ENCODE assay signal across 1 cellular context in the genomic region with DNA sequence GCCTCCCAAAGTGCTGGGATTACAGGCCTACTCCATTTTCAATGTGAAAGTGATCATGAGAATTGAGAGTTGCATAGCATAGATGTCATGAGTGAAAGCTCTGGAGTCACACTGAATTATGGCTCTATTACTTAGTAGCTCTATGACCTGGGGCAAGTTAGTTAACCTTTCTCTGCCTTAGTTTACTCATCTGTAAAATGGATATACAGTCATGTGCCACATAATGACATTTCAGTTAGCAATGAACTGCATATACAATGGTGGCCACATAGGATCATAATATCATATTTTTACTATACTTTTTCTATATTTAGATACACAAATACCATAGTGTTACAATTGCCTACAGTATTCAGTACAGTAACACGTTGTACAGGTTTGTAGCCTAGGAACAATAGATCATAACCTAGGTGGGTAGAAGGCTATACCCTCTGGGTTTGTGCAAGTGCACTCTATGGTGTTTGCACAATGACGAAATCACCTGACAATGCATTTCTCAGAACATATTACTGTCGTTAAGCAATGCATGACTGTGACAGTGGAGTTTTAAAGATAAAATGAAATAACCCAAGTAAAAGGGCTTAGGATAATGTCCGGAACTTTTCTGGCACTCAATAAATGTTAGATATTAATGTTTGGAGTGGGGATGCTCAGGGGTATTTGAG.
TF ChIP-seq lines count a peak whose summit lies in the region.

No MANE protein-coding gene starts in this region.

TF ChIP-seq in SK-N-SH treated with all-trans-retinoic acid at 6 μM for 48 hours, 23 proteins besides CTCF, POLR2A, EP300 and RAD21:
- TF ChIP-seq, protein P1, sequence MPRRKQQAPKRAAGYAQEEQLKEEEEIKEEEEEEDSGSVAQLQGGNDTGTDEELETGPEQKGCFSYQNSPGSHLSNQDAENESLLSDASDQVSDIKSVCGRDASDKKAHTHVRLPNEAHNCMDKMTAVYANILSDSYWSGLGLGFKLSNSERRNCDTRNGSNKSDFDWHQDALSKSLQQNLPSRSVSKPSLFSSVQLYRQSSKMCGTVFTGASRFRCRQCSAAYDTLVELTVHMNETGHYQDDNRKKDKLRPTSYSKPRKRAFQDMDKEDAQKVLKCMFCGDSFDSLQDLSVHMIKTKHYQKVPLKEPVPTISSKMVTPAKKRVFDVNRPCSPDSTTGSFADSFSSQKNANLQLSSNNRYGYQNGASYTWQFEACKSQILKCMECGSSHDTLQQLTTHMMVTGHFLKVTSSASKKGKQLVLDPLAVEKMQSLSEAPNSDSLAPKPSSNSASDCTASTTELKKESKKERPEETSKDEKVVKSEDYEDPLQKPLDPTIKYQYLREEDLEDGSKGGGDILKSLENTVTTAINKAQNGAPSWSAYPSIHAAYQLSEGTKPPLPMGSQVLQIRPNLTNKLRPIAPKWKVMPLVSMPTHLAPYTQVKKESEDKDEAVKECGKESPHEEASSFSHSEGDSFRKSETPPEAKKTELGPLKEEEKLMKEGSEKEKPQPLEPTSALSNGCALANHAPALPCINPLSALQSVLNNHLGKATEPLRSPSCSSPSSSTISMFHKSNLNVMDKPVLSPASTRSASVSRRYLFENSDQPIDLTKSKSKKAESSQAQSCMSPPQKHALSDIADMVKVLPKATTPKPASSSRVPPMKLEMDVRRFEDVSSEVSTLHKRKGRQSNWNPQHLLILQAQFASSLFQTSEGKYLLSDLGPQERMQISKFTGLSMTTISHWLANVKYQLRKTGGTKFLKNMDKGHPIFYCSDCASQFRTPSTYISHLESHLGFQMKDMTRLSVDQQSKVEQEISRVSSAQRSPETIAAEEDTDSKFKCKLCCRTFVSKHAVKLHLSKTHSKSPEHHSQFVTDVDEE (CRISPR knock-in tag; IDR thresholded peaks at IDR 0.05), result no peak
- TF ChIP-seq OSR1 (CRISPR knock-in tag; IDR thresholded peaks at IDR 0.05) (no peak), ZNF565 (CRISPR knock-in tag; conservative IDR thresholded peaks at IDR 0.05; ENCODE audit: low read depth) (no peak), SNAI2 (CRISPR knock-in tag; IDR thresholded peaks at IDR 0.05) (no peak), CSDC2 (CRISPR knock-in tag; IDR thresholded peaks at IDR 0.05) (no peak), ZC3H10 (CRISPR knock-in tag; IDR thresholded peaks at IDR 0.05) (no peak)
